Comparison of ENCODE assay signal across 1 cellular context in genomic region chr7:93185303-93186027, GRCh38.
A peak's percentile ranks its signal among the peaks of the same experiment; 100 is the strongest.
TF ChIP-seq lines count a peak whose summit lies in the region.

No MANE protein-coding gene starts in this region.

TF ChIP-seq in IMR-90, 13 proteins besides CTCF, POLR2A, EP300 and RAD21:
- TF ChIP-seq CEBPB (IDR thresholded peaks at IDR 0.05; ENCODE audit: low read depth, low read length) = peak; percentile 19; the same call in 1 of the 2 replicates
- TF ChIP-seq USF2 (IDR thresholded peaks at IDR 0.05; ENCODE audit: low read depth, low read length) = no peak
